ENCODE assay signal across 12 cellular contexts in genomic region chr9:80605793-80606192, GRCh38.
A peak's percentile ranks its signal among the peaks of the same experiment; 100 is the strongest.
DNase-seq lines count a peak whose midpoint lies in the region; ATAC-seq and TF ChIP-seq lines count a peak whose summit lies in the region.
"Had no signal": no experiment of that assay in that cellular context is flagged by ENCODE, and none has a peak within 500 bp of the region (broad histone marks: within the 10 kb centered on the region; RNA-seq: fewer than 3 reads in every experiment).

No MANE protein-coding gene starts in this region.

- H3K4me2 ChIP-seq in neural cell (ENCODE audit: low read length), result no peak overlapping the region

- H3K27ac ChIP-seq in HUES48 (ENCODE audit: low read depth, low read length) (peak overlapping the region; percentile 22), neural cell (ENCODE audit: low read length) (peak overlapping the region; percentile 10)
- H3K27ac ChIP-seq: C4-2B, GM23248 had no signal

- TF ChIP-seq RAD21 in neural cell (conservative IDR thresholded peaks at IDR 0.05), result no peak

- H4K20me1 ChIP-seq in neural cell (ENCODE audit: insufficient read depth), result no peaks in the 10 kb centered on the region

- no peak overlapping the region for H2AFZ ChIP-seq in neural cell (ENCODE audit: low read depth, low read length)
- H2AFZ ChIP-seq: GM23248 had no signal

- H3K79me2 ChIP-seq in neural cell (replicated peaks; ENCODE audit: insufficient read depth, low read length), result no peaks in the 10 kb centered on the region

- TF ChIP-seq CTCF in neural cell (IDR thresholded peaks at IDR 0.05; ENCODE audit: poor library complexity, severe bottlenecking) (no peak), GM13976 (IDR thresholded peaks at IDR 0.05; ENCODE audit: borderline replicate concordance, control extremely low read depth, extremely low read depth, insufficient read depth, missing control alignments) (no peak)

- H3K27me3 ChIP-seq in HUES48 (ENCODE audit: control insufficient read depth, insufficient read depth, low read length), result no peaks in the 10 kb centered on the region
- no peaks in the 10 kb centered on the region for H3K27me3 ChIP-seq in neural cell (ENCODE audit: insufficient read depth, low read depth, low read length)

- H3K4me3 ChIP-seq in HUES48 (ENCODE audit: low read depth, low read length) (no peak overlapping the region), neural cell (ENCODE audit: low read length) (no peak overlapping the region)
- H3K4me3 ChIP-seq: GM23248 had no signal

- no peak for ATAC-seq in HG03196 (IDR thresholded peaks at IDR 0.05; ENCODE audit: unreplicated experiment)
- ATAC-seq: PC-3 had no signal

- in situ Hi-C loops in GM13976 (cut with MboI; ENCODE audit: low sequenced_read_pairs, unreplicated experiment), result no loop called here

- H3F3A ChIP-seq in neural cell (ENCODE audit: insufficient read depth, low read length, poor library complexity, severe bottlenecking), result peaks cover 3% of the 10 kb centered on the region

- no peak overlapping the region for H3K9ac ChIP-seq in HUES48 (ENCODE audit: low read depth, low read length)
- H3K9ac ChIP-seq in neural cell (ENCODE audit: low read length), result no peak overlapping the region
- H3K9ac ChIP-seq: GM23248 had no signal

- H3K9me2 ChIP-seq in neural cell (ENCODE audit: insufficient read depth, low read length), result no peaks in the 10 kb centered on the region

- H3K9me3 ChIP-seq in HUES48 (ENCODE audit: control insufficient read depth, insufficient read depth, low read length) (no peaks in the 10 kb centered on the region), neural cell (ENCODE audit: low read length) (no peaks in the 10 kb centered on the region)

- H3K36me3 ChIP-seq in HUES48 (ENCODE audit: control insufficient read depth, insufficient read depth, low read length), result no peaks in the 10 kb centered on the region
- H3K36me3 ChIP-seq in neural cell (ENCODE audit: insufficient read depth, low read length), result no peaks in the 10 kb centered on the region

- H3K4me1 ChIP-seq in HUES48 (ENCODE audit: control insufficient read depth, insufficient read depth, low read length), result peaks cover 13% of the 10 kb centered on the region

- DNase-seq in DMS53 (lab: John Stamatoyannopoulos, UW) (peak; percentile 40), fibroblast of peridontal ligament (ENCODE audit: extremely low read depth) (peak; percentile 49), NCI-H1436 (lab: John Stamatoyannopoulos, UW) (no peak), GM13976 (ENCODE audit: low spot score) (no peak)
- DNase-seq: Karpas-422, NCI-H187 had no signal

- TF ChIP-seq EP300 in neural cell (conservative IDR thresholded peaks at IDR 0.05; ENCODE audit: poor library complexity, severe bottlenecking), result no peak

TF ChIP-seq in neural cell, 6 proteins besides CTCF, POLR2A, EP300 and RAD21:
- TF ChIP-seq SMC3 (conservative IDR thresholded peaks at IDR 0.05; ENCODE audit: poor library complexity) (no peak), POLR2AphosphoS5 (IDR thresholded peaks at IDR 0.05) (no peak), MXI1 (conservative IDR thresholded peaks at IDR 0.05; ENCODE audit: poor library complexity, severe bottlenecking) (no peak), REST (IDR thresholded peaks at IDR 0.05; ENCODE audit: borderline replicate concordance) (no peak), EZH2 (IDR thresholded peaks at IDR 0.05; ENCODE audit: borderline replicate concordance, insufficient read depth, low read length, poor library complexity, severe bottlenecking) (no peak), TAF1 (IDR thresholded peaks at IDR 0.05; ENCODE audit: low read depth) (no peak)

Comparison
In these comparisons a context has a peak if more than half of its experiments do, and no peak if none do; other contexts are left out.
1. DNase-seq: peak in DMS53 (single experiment) and fibroblast of peridontal ligament (single experiment); none in NCI-H1436 (single experiment) and GM13976 (single experiment).